ENCODE assay signal across 8 cellular contexts in the genomic region with DNA sequence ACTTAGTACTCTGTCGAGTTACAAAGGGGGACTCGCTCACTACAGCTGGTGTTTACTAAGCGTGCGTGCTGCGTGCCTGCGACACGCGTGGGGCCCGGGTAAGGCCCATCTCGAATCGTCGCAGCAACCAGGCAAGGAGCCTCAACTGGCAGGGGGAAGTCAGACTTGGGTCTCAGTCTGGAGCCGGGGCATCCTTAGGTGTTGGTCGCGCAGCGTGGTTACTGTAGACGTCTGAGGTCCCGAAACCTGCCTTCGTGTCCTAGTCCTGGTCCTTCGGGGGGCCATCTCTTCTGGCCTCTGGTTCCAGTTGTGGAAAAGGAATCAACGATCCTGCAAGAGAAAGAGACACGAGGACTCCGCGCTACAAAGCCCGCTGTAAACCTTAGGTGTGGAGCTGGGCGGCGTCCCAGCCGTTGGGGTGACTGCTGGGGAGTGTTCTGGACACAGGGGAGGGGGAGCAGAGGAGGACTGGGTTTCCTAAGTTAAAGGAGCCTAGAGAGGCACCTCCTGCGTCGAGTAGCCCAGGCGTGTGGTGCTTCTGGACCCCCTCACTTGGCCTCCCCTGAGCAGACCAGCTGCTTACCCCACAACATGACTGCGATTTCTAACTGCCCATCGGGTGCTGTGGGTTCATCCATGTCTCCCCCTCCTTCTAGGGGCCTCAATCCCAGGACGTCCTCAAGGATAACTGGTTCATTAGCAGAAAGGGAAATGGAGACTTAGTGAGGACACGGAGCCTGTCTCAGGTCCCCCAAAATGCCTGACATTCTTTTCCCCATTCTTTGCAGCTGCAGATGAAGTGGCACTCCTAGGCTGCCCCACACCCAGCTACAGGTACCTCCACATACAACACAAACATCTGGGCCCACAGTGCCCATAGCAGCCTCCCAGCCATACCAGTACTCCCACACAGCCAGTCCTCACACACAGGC. TPM values are rescaled to one million over a fixed set of nuclear protein-coding genes. Genes with fewer than 3 reads are reported as not detected.
DNase-seq lines count a peak whose midpoint lies in the region; ATAC-seq and TF ChIP-seq lines count a peak whose summit lies in the region.

No MANE protein-coding gene starts in this region.

- H3K27ac ChIP-seq in brain microvascular endothelial cell (no peak overlapping the region), lower lobe of right lung (peak overlapping the region; percentile 24), suprapubic skin (no peak overlapping the region)

- no peak for DNase-seq in T-helper 2 cell treated with Interferon-gamma antibody and Interleukin-4, amounts not matched to agents 5 μg/mL and 100 μg/mL, for 36 hours (ENCODE audit: low spot score)
- no peak for DNase-seq in T-helper 2 cell
- no peak for DNase-seq in brain microvascular endothelial cell
- peak; percentile 36 for DNase-seq in lower lobe of right lung
- DNase-seq in suprapubic skin (ENCODE audit: low spot score in 2 of 2), result no peak
- no peak for DNase-seq in stimulated activated CD4-positive, alpha-beta T cell treated with anti-CD3 and anti-CD28 coated beads, Interleukin-12 subunit alpha, Interleukin-12 subunit beta, amount 100 ng/mL, for 4 hours
- no peak for DNase-seq in HAP-1 (ENCODE audit: low spot score in 2 of 2)

- H3K4me1 Mint-ChIP-seq in T-helper 2 cell treated with Interferon-gamma antibody and Interleukin-4, amounts not matched to agents 5 μg/mL and 100 μg/mL, for 36 hours (ENCODE audit: low read depth), result peaks cover 7% of the 10 kb centered on the region

- no peaks in the 10 kb centered on the region for H3K36me3 Mint-ChIP-seq in T-helper 2 cell treated with Interferon-gamma antibody and Interleukin-4, amounts not matched to agents 5 μg/mL and 100 μg/mL, for 36 hours (ENCODE audit: low read depth)

- no peaks in the 10 kb centered on the region for H3K9me3 Mint-ChIP-seq in T-helper 2 cell treated with Interferon-gamma antibody and Interleukin-4, amounts not matched to agents 5 μg/mL and 100 μg/mL, for 36 hours

- peaks cover 44% of the 10 kb centered on the region for H3K4me1 ChIP-seq in lower lobe of right lung
- H3K4me1 ChIP-seq in suprapubic skin, result peaks cover 51% of the 10 kb centered on the region
- peaks cover 21% of the 10 kb centered on the region for H3K4me1 ChIP-seq in HAP-1

- H3K4me3 ChIP-seq in brain microvascular endothelial cell (ENCODE audit: low read depth, low read length) (peak overlapping the region; percentile 29), lower lobe of right lung (peak overlapping the region; percentile 72), suprapubic skin (peak overlapping the region; percentile 73), HAP-1 (no peak overlapping the region)

- TF ChIP-seq CTCF in brain microvascular endothelial cell (IDR thresholded peaks at IDR 0.05; ENCODE audit: low read depth, low read length, missing control alignments), result no peak
- no peak for TF ChIP-seq CTCF in lower lobe of right lung (IDR thresholded peaks at IDR 0.05)
- no peak for TF ChIP-seq CTCF in suprapubic skin (IDR thresholded peaks at IDR 0.05)

- H3K36me3 ChIP-seq in brain microvascular endothelial cell (replicated peaks) (no peaks in the 10 kb centered on the region), lower lobe of right lung (no peaks in the 10 kb centered on the region), suprapubic skin (no peaks in the 10 kb centered on the region), HAP-1 (replicated peaks) (no peaks in the 10 kb centered on the region)

- no peak for TF ChIP-seq EP300 in suprapubic skin (IDR thresholded peaks at IDR 0.05)

- in situ Hi-C loops in brain microvascular endothelial cell (cut with HindIII; ENCODE audit: low pct_ligation_motif_present, low sequenced_read_pairs), result no loop called here
- in situ Hi-C loops in HAP-1 (cut with MboI; ENCODE audit: low sequenced_read_pairs), result no loop called here

- WGBS in suprapubic skin, result 31% methylated on average over 29 of the region's 35 CpGs

- H3K9me3 ChIP-seq in lower lobe of right lung (no peaks in the 10 kb centered on the region), suprapubic skin (no peaks in the 10 kb centered on the region), HAP-1 (0 out of 2 replicates have a peak, but pooled peaks cover 2% of the 10 kb centered on the region)

- ATAC-seq in lower lobe of right lung (no peak), HG03442 (IDR thresholded peaks at IDR 0.05; ENCODE audit: unreplicated experiment) (no peak)

- intact Hi-C loops in lower lobe of right lung (cut with DNase I), result loop anchor here (10.0 kb wide), 1 partner anchor 104 kb away; no protein-coding TSS in a partner anchor

- no peak overlapping the region for H3K27ac Mint-ChIP-seq in T-helper 2 cell treated with Interferon-gamma antibody and Interleukin-4, amounts not matched to agents 5 μg/mL and 100 μg/mL, for 36 hours

- H3K27me3 ChIP-seq in brain microvascular endothelial cell (replicated peaks), result peaks cover 51% of the 10 kb centered on the region
- H3K27me3 ChIP-seq in lower lobe of right lung (ENCODE audit: low read depth), result peaks cover 41% of the 10 kb centered on the region
- peaks cover 50% of the 10 kb centered on the region for H3K27me3 ChIP-seq in suprapubic skin
- H3K27me3 ChIP-seq in HAP-1 (ENCODE audit: low read depth), result peaks cover 5% of the 10 kb centered on the region; the same call in 1 of the 2 replicates

- TF ChIP-seq POLR2A in suprapubic skin (IDR thresholded peaks at IDR 0.05), result no peak

- peaks cover 52% of the 10 kb centered on the region for H3K27me3 Mint-ChIP-seq in T-helper 2 cell treated with Interferon-gamma antibody and Interleukin-4, amounts not matched to agents 5 μg/mL and 100 μg/mL, for 36 hours (ENCODE audit: low read depth)

- peak overlapping the region; percentile 46 for H3K4me3 Mint-ChIP-seq in T-helper 2 cell treated with Interferon-gamma antibody and Interleukin-4, amounts not matched to agents 5 μg/mL and 100 μg/mL, for 36 hours

RNA-seq across cellular contexts. Expression of a gene that starts 4.9 kb away (rescaled TPM):
- total RNA-seq in lower lobe of right lung (9.2 TPM), suprapubic skin (10 to 100 TPM in 2 of 4 donors, 1 to 10 TPM in 2; 7.8 to 19.5 (median 11.0) TPM)
